26 cellular contexts compared by ENCODE assay signal in genomic region chr22:37105154-37105553, GRCh38. TPM values are rescaled to one million over a fixed set of nuclear protein-coding genes. Genes with fewer than 3 reads are reported as not detected.
DNase-seq lines count a peak whose midpoint lies in the region; ATAC-seq, FAIRE-seq and TF ChIP-seq lines count a peak whose summit lies in the region.
"Had no signal": no experiment of that assay in that cellular context is flagged by ENCODE, and none has a peak within 500 bp of the region (broad histone marks: within the 10 kb centered on the region; RNA-seq: fewer than 3 reads in every experiment).

No MANE protein-coding gene starts in this region.

- H4K20me1 ChIP-seq in BLaER1, result no peaks in the 10 kb centered on the region
- H4K20me1 ChIP-seq in K562 (replicated peaks; ENCODE audit: control insufficient read depth, insufficient read depth, low read length), result 0 out of 2 replicates have a peak, but pooled peaks cover 3% of the 10 kb centered on the region

- H3K4me3 Mint-ChIP-seq in activated CD8-positive, alpha-beta memory T cell treated with anti-CD3 and anti-CD28 coated beads, Interleukin-2, amount 10 ng/mL, durations not matched to agents 7 days and 5 days, result no peak overlapping the region
- H3K4me3 Mint-ChIP-seq: B cell, T-helper 17 cell had no signal

- H3K9ac ChIP-seq in BLaER1 (no peak overlapping the region), K562 (ENCODE audit: insufficient read depth in 1 of 2, low read depth in 2 of 2, low read length in 2 of 2) (no peak overlapping the region)

- in situ Hi-C loops in K562 (cut with MboI), result no loop called here

- H3K9me3 Mint-ChIP-seq in activated CD8-positive, alpha-beta memory T cell treated with anti-CD3 and anti-CD28 coated beads, Interleukin-2, amount 10 ng/mL, durations not matched to agents 7 days and 5 days (ENCODE audit: low read depth), result no peaks in the 10 kb centered on the region

- H2AFZ ChIP-seq in K562 (ENCODE audit: low read depth, low read length), result no peak overlapping the region

- CTCF ChIA-PET in HEK293 (lab: Yijun Ruan, JAX), result interaction anchor here (1.0 to 1.3 kb wide), 4 partner anchors 9 to 35 kb away, joined by 3 to 7 read pairs (median 3); no protein-coding TSS in a partner anchor
- CTCF ChIA-PET in K562 (lab: Yijun Ruan, JAX; ENCODE audit: low intra/inter-chr PET ratio), result no interaction called here
- CTCF ChIA-PET in activated CD8-positive, alpha-beta memory T cell treated with anti-CD3 and anti-CD28 coated beads, Interleukin-2, amount 10 ng/mL, durations not matched to agents 7 days and 5 days (lab: Charles Lee), result interaction anchor here (0.9 to 2.5 kb wide), 4 partner anchors 15 to 31 kb away, joined by 3 to 14 read pairs (median 4); no protein-coding TSS in a partner anchor

- H3K4me3 ChIP-seq in BLaER1 (no peak overlapping the region), HEK293 (ENCODE audit: low read depth, low read length) (no peak overlapping the region), K562 (no peak overlapping the region)
- H3K4me3 ChIP-seq: MG63, SK-N-MC had no signal

- no peak overlapping the region for H3K27ac ChIP-seq in BLaER1
- H3K27ac ChIP-seq in HEK293 (ENCODE audit: extremely low read depth, low read depth, low read length), result no peak overlapping the region
- no peak overlapping the region for H3K27ac ChIP-seq in K562 (ENCODE audit: extremely low read depth, low read depth, low read length)
- H3K27ac ChIP-seq: RWPE1, SK-N-MC had no signal

- no peaks in the 10 kb centered on the region for H3K79me2 ChIP-seq in K562 (ENCODE audit: control insufficient read depth, insufficient read depth, low read length)

- H3K27me3 ChIP-seq in BLaER1 (no peaks in the 10 kb centered on the region), K562 (ENCODE audit: control insufficient read depth in 2 of 2, insufficient read depth in 2 of 2, low read length in 2 of 2) (peaks cover 2 to 39% of the 10 kb centered on the region in 2 experiments; a peak in 3 of 5 replicates)
- H3K27me3 ChIP-seq: MG63 had no signal

- peaks cover 38% of the 10 kb centered on the region for H3K4me1 ChIP-seq in BLaER1
- no peaks in the 10 kb centered on the region for H3K4me1 ChIP-seq in HEK293 (ENCODE audit: control insufficient read depth, insufficient read depth, low read length)
- H3K4me1 ChIP-seq in K562 (replicated peaks in 1 of 2; ENCODE audit: control insufficient read depth in 2 of 2, insufficient read depth in 2 of 2, low read length in 2 of 2), result no peaks in the 10 kb centered on the region

- H3K36me3 Mint-ChIP-seq in activated CD8-positive, alpha-beta memory T cell treated with anti-CD3 and anti-CD28 coated beads, Interleukin-2, amount 10 ng/mL, durations not matched to agents 7 days and 5 days, result no peaks in the 10 kb centered on the region

- DNase-seq in NCI-H69 (lab: John Stamatoyannopoulos, UW), result peak; percentile 10
- DNase-seq in K562 (ENCODE audit: extremely low read depth in 1 of 4, low spot score in 3 of 4), result no peak
- no peak for DNase-seq in activated CD8-positive, alpha-beta memory T cell treated with anti-CD3 and anti-CD28 coated beads, Interleukin-2, amount 10 ng/mL, durations not matched to agents 7 days and 5 days
- no peak for DNase-seq in stimulated activated CD4-positive, alpha-beta T cell treated with anti-CD3 and anti-CD28 coated beads, Interleukin-12 subunit alpha, Interleukin-12 subunit beta, amount 100 ng/mL, for 4 hours
- DNase-seq in ecto neural progenitor cell (ENCODE audit: low spot score), result no peak
- DNase-seq: DMS53, GF-D8, HCEC 1CT, IMR-90, Karpas-422, MG63, NCI-H1436 treated with DMSO at 0.1 percent for 48 hours, NCI-H1930, NCI-H226, NCI-H510A treated with DMSO at 0.1 percent for 48 hours, NCI-H82, PC-3, SHP77 treated with DMSO at 0.1 percent for 48 hours, T-helper 17 cell had no signal

- TF ChIP-seq POLR2A in K562 (conservative IDR thresholded peaks at IDR 0.05), result no peak

- intact Hi-C loops in K562 (cut with micrococcal nuclease), result no loop called here

- TF ChIP-seq EP300 in K562 (IDR thresholded peaks at IDR 0.05; ENCODE audit: low read length), result no peak

- TF ChIP-seq RAD21 in K562 (CRISPR knock-in tag; conservative IDR thresholded peaks at IDR 0.05 in 1 of 2, IDR thresholded peaks at IDR 0.05 in 1 of 2), result no peak

- POLR2A ChIA-PET in HEK293 (lab: Yijun Ruan, JAX), result interaction anchor here (0.6 kb wide), 1 partner anchor 1032 kb away, joined by 7 read pairs; no protein-coding TSS in a partner anchor
- POLR2A ChIA-PET in K562 (lab: Yijun Ruan, JAX), result no interaction called here

- H3K4me2 ChIP-seq in BLaER1, result peak overlapping the region; percentile 34; the same call in 1 of the 2 replicates
- H3K4me2 ChIP-seq in K562 (ENCODE audit: insufficient read depth, low read length), result no peak overlapping the region

- H3K9me1 ChIP-seq in K562 (ENCODE audit: control insufficient read depth, insufficient read depth, low read length), result no peaks in the 10 kb centered on the region

- H3K9me3 ChIP-seq in BLaER1, result no peaks in the 10 kb centered on the region
- H3K9me3 ChIP-seq in HEK293 (ENCODE audit: control insufficient read depth, insufficient read depth, low read depth, low read length), result no peaks in the 10 kb centered on the region
- no peaks in the 10 kb centered on the region for H3K9me3 ChIP-seq in K562 (replicated peaks; ENCODE audit: control insufficient read depth, insufficient read depth, low read depth, low read length)
- H3K9me3 ChIP-seq: MG63 had no signal

- no peak for FAIRE-seq in K562 (lab: Jason Lieb, UNC)
- FAIRE-seq: A204.1, D721Med had no signal

- H3K27me3 Mint-ChIP-seq in activated CD8-positive, alpha-beta memory T cell treated with anti-CD3 and anti-CD28 coated beads, Interleukin-2, amount 10 ng/mL, durations not matched to agents 7 days and 5 days, result no peaks in the 10 kb centered on the region
- H3K27me3 Mint-ChIP-seq: T-helper 17 cell had no signal

- no TSS peak for BruUV-seq in K562 (replicated peaks; lab: Mats Ljungman, UMichigan)

- ATAC-seq in K562, result no peak
- ATAC-seq in activated CD8-positive, alpha-beta memory T cell treated with anti-CD3 and anti-CD28 coated beads, Interleukin-2, amount 10 ng/mL, durations not matched to agents 7 days and 5 days, result no peak
- ATAC-seq: PC-3, T-helper 17 cell had no signal

- WGBS in K562 (ENCODE audit: insufficient coverage, low coverage, missing lambda C conversion rate), result 0% methylated on average over 1 of the region's 7 CpGs

- TF ChIP-seq CTCF in HEK293 (tag by site-specific recombination; IDR thresholded peaks at IDR 0.05) (no peak), K562 (IDR thresholded peaks at IDR 0.05 in 2 of 3, conservative IDR thresholded peaks at IDR 0.05 in 1 of 3; ENCODE audit: insufficient read depth in 2 of 3, low read depth in 1 of 3, low read length in 3 of 3) (no peak)

- H3K27ac Mint-ChIP-seq in activated CD8-positive, alpha-beta memory T cell treated with anti-CD3 and anti-CD28 coated beads, Interleukin-2, amount 10 ng/mL, durations not matched to agents 7 days and 5 days, result no peak overlapping the region
- H3K27ac Mint-ChIP-seq: B cell, T-helper 17 cell had no signal

- H3K36me3 ChIP-seq in BLaER1 (no peaks in the 10 kb centered on the region), HEK293 (ENCODE audit: control insufficient read depth in 2 of 2, insufficient read depth in 1 of 2, low read length in 2 of 2) (no peaks in the 10 kb centered on the region), K562 (ENCODE audit: control insufficient read depth, insufficient read depth, low read length) (no peaks in the 10 kb centered on the region)
- H3K36me3 ChIP-seq: MG63 had no signal

- peaks cover 20% of the 10 kb centered on the region for H3K4me1 Mint-ChIP-seq in activated CD8-positive, alpha-beta memory T cell treated with anti-CD3 and anti-CD28 coated beads, Interleukin-2, amount 10 ng/mL, durations not matched to agents 7 days and 5 days

RNA-seq across cellular contexts. Expression of gene TMPRSS6, which starts 4.4 kb away (rescaled TPM):
- total RNA-seq in K562 (2011; cell fraction: chromatin; rRNA removed; ENCODE audit: low replicate concordance), result not detected in 2 replicates
- not detected in 2 replicates for total RNA-seq in K562 (2011; cell fraction: nucleolus; rRNA removed)
- total RNA-seq in K562 (2011; cell fraction: nucleoplasm; rRNA removed), result not detected in 2 replicates
- total RNA-seq in K562 (2014; rRNA removed) (not detected in 2 replicates), K562 (2014; rRNA removed; fragmentation: Illumina TruSeq; extraction: Trizol) (not detected in 2 replicates), K562 (2015; rRNA removed; fragmentation: Illumina TruSeq; extraction: Trizol) (not detected in 2 replicates), K562 (2021) (not detected in 2 replicates)
- polyA plus RNA-seq in K562 (2011; rRNA removed) (0.03 TPM in 1 of 2 replicates, not detected in the other), K562 (2014; fragmentation: Illumina TruSeq; extraction: Trizol) (not detected in 2 replicates), K562 (2014; fragmentation: Nextera tagmentation; extraction: Ambion mirVana) (not detected), K562 (2014; rRNA removed) (not detected in 2 replicates)
- not detected in 2 replicates for polyA plus RNA-seq in K562 (2011; cell fraction: cytosol; rRNA removed)
- not detected in 2 replicates for polyA plus RNA-seq in K562 (2011; cell fraction: nucleus; rRNA removed)
- polyA plus RNA-seq in K562 (2012), result not detected in 2 replicates
- polyA minus RNA-seq in K562 (2011; rRNA and poly(A)+ RNA removed), result not detected in 2 replicates
- not detected in 2 replicates for polyA minus RNA-seq in K562 (2011; cell fraction: cytosol; rRNA and poly(A)+ RNA removed)
- not detected in 2 replicates for polyA minus RNA-seq in K562 (2011; cell fraction: nucleus; rRNA and poly(A)+ RNA removed)
- 1 to 10 TPM; 1.3 to 3.3 TPM for total RNA-seq in activated CD8-positive, alpha-beta memory T cell treated with anti-CD3 and anti-CD28 coated beads, Interleukin-2, amount 10 ng/mL, durations not matched to agents 7 days and 5 days
- total RNA-seq: B cell, IMR-90 had no signal
- polyA plus RNA-seq: IMR-90 had no signal

RNA-seq across cellular contexts. Expression of gene IL2RB, which starts 44.6 kb away (rescaled TPM):
- total RNA-seq in K562 (2011; cell fraction: chromatin; rRNA removed; ENCODE audit: low replicate concordance), result 0.09 and 0.74 TPM in 2 replicates
- total RNA-seq in K562 (2011; cell fraction: nucleolus; rRNA removed), result 0.33 and 0.39 TPM in 2 replicates
- 0.29 and 1.6 TPM in 2 replicates for total RNA-seq in K562 (2011; cell fraction: nucleoplasm; rRNA removed)
- total RNA-seq in K562 (2014; rRNA removed), result 0.45 TPM in 1 of 2 replicates, not detected in the other
- 0.10 and 0.11 TPM in 2 replicates for total RNA-seq in K562 (2014; rRNA removed; fragmentation: Illumina TruSeq; extraction: Trizol)
- 0.07 and 0.23 TPM in 2 replicates for total RNA-seq in K562 (2015; rRNA removed; fragmentation: Illumina TruSeq; extraction: Trizol)
- total RNA-seq in K562 (2021), result 0.75 and 0.78 TPM in 2 replicates
- polyA plus RNA-seq in K562 (2011; rRNA removed), result 0.22 and 0.24 TPM in 2 replicates
- 0.07 and 0.19 TPM in 2 replicates for polyA plus RNA-seq in K562 (2011; cell fraction: cytosol; rRNA removed)
- 0.41 TPM in 1 of 2 replicates, not detected in the other for polyA plus RNA-seq in K562 (2011; cell fraction: nucleus; rRNA removed)
- 1.1 and 9.5 TPM in 2 replicates for polyA plus RNA-seq in K562 (2012)
- 0.54 and 0.66 TPM in 2 replicates for polyA plus RNA-seq in K562 (2014; fragmentation: Illumina TruSeq; extraction: Trizol)
- under 1 TPM; 0.03 TPM for polyA plus RNA-seq in K562 (2014; fragmentation: Nextera tagmentation; extraction: Ambion mirVana)
- polyA plus RNA-seq in K562 (2014; rRNA removed), result 0.28 and 0.54 TPM in 2 replicates
- 0.03 and 0.04 TPM in 2 replicates for polyA minus RNA-seq in K562 (2011; rRNA and poly(A)+ RNA removed)
- not detected in 2 replicates for polyA minus RNA-seq in K562 (2011; cell fraction: cytosol; rRNA and poly(A)+ RNA removed)
- polyA minus RNA-seq in K562 (2011; cell fraction: nucleus; rRNA and poly(A)+ RNA removed), result 0.13 TPM in 1 of 2 replicates, not detected in the other
- total RNA-seq in activated CD8-positive, alpha-beta memory T cell treated with anti-CD3 and anti-CD28 coated beads, Interleukin-2, amount 10 ng/mL, durations not matched to agents 7 days and 5 days, result 100 to 1,000 TPM; 376 to 468 TPM
- total RNA-seq: IMR-90, PC-3 had no signal

RNA-seq across cellular contexts. Expression of gene KCTD17, which starts 53.6 kb away (rescaled TPM):
- total RNA-seq in K562 (2011; cell fraction: chromatin; rRNA removed; ENCODE audit: low replicate concordance), result 1.3 and 3.4 TPM in 2 replicates
- total RNA-seq in K562 (2011; cell fraction: nucleolus; rRNA removed), result 0.66 and 2.0 TPM in 2 replicates
- total RNA-seq in K562 (2011; cell fraction: nucleoplasm; rRNA removed), result 1.2 and 2.7 TPM in 2 replicates
- total RNA-seq in K562 (2014; rRNA removed) (0.41 TPM in 2 replicates), K562 (2014; rRNA removed; fragmentation: Illumina TruSeq; extraction: Trizol) (0.44 TPM in 1 of 2 replicates, not detected in the other), K562 (2015; rRNA removed; fragmentation: Illumina TruSeq; extraction: Trizol) (0.22 TPM in 1 of 2 replicates, not detected in the other), K562 (2021) (0.49 and 0.67 TPM in 2 replicates)
- polyA plus RNA-seq in K562 (2011; rRNA removed) (0.64 and 1.1 TPM in 2 replicates), K562 (2014; fragmentation: Illumina TruSeq; extraction: Trizol) (0.21 and 0.51 TPM in 2 replicates), K562 (2014; fragmentation: Nextera tagmentation; extraction: Ambion mirVana) (not detected), K562 (2014; rRNA removed) (0.70 and 0.90 TPM in 2 replicates)
- 0.82 and 1.1 TPM in 2 replicates for polyA plus RNA-seq in K562 (2011; cell fraction: cytosol; rRNA removed)
- 2.6 and 3.6 TPM in 2 replicates for polyA plus RNA-seq in K562 (2011; cell fraction: nucleus; rRNA removed)
- polyA plus RNA-seq in K562 (2012), result 0.34 and 0.82 TPM in 2 replicates
- polyA minus RNA-seq in K562 (2011; rRNA and poly(A)+ RNA removed), result 0.39 and 0.70 TPM in 2 replicates
- polyA minus RNA-seq in K562 (2011; cell fraction: cytosol; rRNA and poly(A)+ RNA removed), result not detected in 2 replicates
- 0.40 and 1.2 TPM in 2 replicates for polyA minus RNA-seq in K562 (2011; cell fraction: nucleus; rRNA and poly(A)+ RNA removed)
- total RNA-seq in activated CD8-positive, alpha-beta memory T cell treated with anti-CD3 and anti-CD28 coated beads, Interleukin-2, amount 10 ng/mL, durations not matched to agents 7 days and 5 days, result 10 to 100 TPM; 47.7 to 53.4 TPM

Comparison
In these comparisons a context has a peak if more than half of its experiments do, and no peak if none do; other contexts are left out.
1. RNA of gene IL2RB, which starts 44.6 kb away (total RNA-seq): 376 to 468 TPM in activated CD8-positive, alpha-beta memory T cell treated with anti-CD3 and anti-CD28 coated beads, Interleukin-2, amount 10 ng/mL, durations not matched to agents 7 days and 5 days; 0.07 to 1.6 TPM in K562; every median in the first group is over 100 times any median in the second.
2. RNA of gene KCTD17, which starts 53.6 kb away (total RNA-seq): 47.7 to 53.4 TPM in activated CD8-positive, alpha-beta memory T cell treated with anti-CD3 and anti-CD28 coated beads, Interleukin-2, amount 10 ng/mL, durations not matched to agents 7 days and 5 days; 0.22 to 3.4 TPM in K562; every median in the first group is over 10 times any median in the second.